20 cellular contexts compared by ENCODE assay signal in the genomic region with DNA sequence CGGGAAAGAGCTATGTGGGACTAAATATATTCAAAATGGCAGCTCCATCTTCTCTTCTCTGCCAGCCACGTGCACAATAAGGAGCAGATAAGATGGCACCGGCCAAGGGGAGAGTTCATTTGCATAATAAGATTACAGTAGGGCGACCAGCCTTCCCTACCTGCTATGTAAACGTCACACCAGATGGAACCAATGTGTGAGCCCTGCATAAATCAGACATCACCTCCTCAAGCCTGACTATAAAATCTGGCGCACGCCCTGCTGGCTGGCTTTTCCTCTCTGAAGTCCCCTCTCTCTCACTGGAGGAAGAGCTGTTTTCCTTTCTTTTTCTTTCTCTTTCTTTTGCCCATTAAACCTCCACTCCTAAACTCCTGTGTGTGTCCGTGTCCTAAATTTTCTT.
DNase-seq lines count a peak whose midpoint lies in the region; ATAC-seq and TF ChIP-seq lines count a peak whose summit lies in the region.
"Had no signal": no experiment of that assay in that cellular context is flagged by ENCODE, and none has a peak within 500 bp of the region (broad histone marks: within the 10 kb centered on the region; RNA-seq: fewer than 3 reads in every experiment).

No MANE protein-coding gene starts in this region.

- no peaks in the 10 kb centered on the region for H3K9me2 ChIP-seq in hepatocyte (replicated peaks; ENCODE audit: insufficient read depth)

- no peaks in the 10 kb centered on the region for H4K20me1 ChIP-seq in hepatocyte (ENCODE audit: insufficient read depth, poor library complexity, severe bottlenecking)

- ATAC-seq in HG03469 (IDR thresholded peaks at IDR 0.05; ENCODE audit: unreplicated experiment), result no peak
- ATAC-seq: GM12878, PC-3 had no signal

- no peaks in the 10 kb centered on the region for H3K36me3 ChIP-seq in hepatocyte (replicated peaks; ENCODE audit: insufficient read depth, low read depth)

- H3K9me3 ChIP-seq in hepatocyte (ENCODE audit: low read depth), result no peaks in the 10 kb centered on the region

- H2AFZ ChIP-seq in hepatocyte, result no peak overlapping the region
- H2AFZ ChIP-seq: GM23248 had no signal

- H3K4me2 ChIP-seq in hepatocyte, result peak overlapping the region; percentile 19

- no peaks in the 10 kb centered on the region for H3K27me3 ChIP-seq in hepatocyte

- TF ChIP-seq CTCF in hepatocyte (IDR thresholded peaks at IDR 0.05; ENCODE audit: poor library complexity), result no peak

- H3K4me3 ChIP-seq in hepatocyte, result no peak overlapping the region
- H3K4me3 ChIP-seq: GM12878, GM23248 had no signal

- no peaks in the 10 kb centered on the region for H3K4me1 ChIP-seq in hepatocyte (ENCODE audit: insufficient read depth)

- WGBS in hepatocyte (ENCODE audit: low lambda C conversion rate, missing lambda C conversion rate), result 54% methylated on average over 8 of the region's 8 CpGs

- no peaks in the 10 kb centered on the region for H3K79me2 ChIP-seq in hepatocyte

- DNase-seq in DMS 273 (lab: John Stamatoyannopoulos, UW; ENCODE audit: unreplicated experiment) (peak; percentile 4), DMS 273 treated with DMSO at 0.1 percent for 48 hours (lab: John Stamatoyannopoulos, UW) (no peak), H4 (ENCODE audit: low spot score) (peak; percentile 10), NCI-H526 treated with DMSO at 0.1 percent for 48 hours (lab: John Stamatoyannopoulos, UW) (peak; percentile 63), hepatocyte (ENCODE audit: low spot score) (peak; percentile 20), GM03348 (ENCODE audit: low spot score) (no peak), ureter (ENCODE audit: low spot score) (no peak)
- DNase-seq: AML-193, GF-D8, GM23248, KBM-7, NCI-H1105, NCI-H187, NCI-H2107, NCI-H446, PC-3 had no signal

- no peak overlapping the region for H3K27ac ChIP-seq in hepatocyte
- H3K27ac ChIP-seq: 22Rv1, GM23248, RWPE1 had no signal

Comparison
In these comparisons a context has a peak if more than half of its experiments do, and no peak if none do; other contexts are left out.
1. DNase-seq: peak in DMS 273 (single experiment), H4 (single experiment), NCI-H526 treated with DMSO at 0.1 percent for 48 hours (single experiment) and hepatocyte (single experiment); none in DMS 273 treated with DMSO at 0.1 percent for 48 hours (single experiment), GM03348 (single experiment) and ureter (single experiment).